Comparison of ENCODE assay signal across 23 cellular contexts in the genomic region with DNA sequence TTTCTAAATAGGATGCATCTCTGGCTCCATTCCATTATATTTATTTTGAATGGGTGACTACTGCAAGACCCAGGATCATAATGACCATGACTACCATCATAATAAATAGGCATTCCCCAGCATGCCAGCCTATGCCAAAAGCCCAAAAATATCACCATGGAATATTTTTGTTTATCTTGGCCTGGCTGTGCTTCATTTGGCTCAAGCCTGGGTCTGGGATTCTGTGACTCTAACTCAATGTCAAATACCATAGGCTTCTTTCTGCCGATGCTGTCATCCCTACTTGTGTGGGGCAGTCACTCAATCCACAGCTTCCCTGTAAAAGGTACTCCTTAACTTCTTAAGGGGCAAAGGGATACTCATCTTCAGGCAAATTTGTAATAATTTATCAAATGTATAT.
"Had no signal": no experiment of that assay in that cellular context is flagged by ENCODE, and none has a peak within 500 bp of the region (broad histone marks: within the 10 kb centered on the region; RNA-seq: fewer than 3 reads in every experiment).

No MANE protein-coding gene starts in this region.

- H3K27ac ChIP-seq: ascending aorta, epithelial cell of prostate, left lung, prostate gland, right lobe of liver, stomach, thyroid gland had no signal

- H3K4me1 ChIP-seq: left lung, prostate gland, right lobe of liver, stomach, thyroid gland had no signal

- H3K27me3 ChIP-seq: ascending aorta, left lung, right lobe of liver, stomach, thyroid gland had no signal

- H3K9me3 ChIP-seq: ascending aorta, left lung, prostate gland, right lobe of liver, stomach, thyroid gland had no signal

- H3K36me3 ChIP-seq: ascending aorta, left lung, prostate gland, right lobe of liver, stomach, thyroid gland had no signal

- H3K4me3 Mint-ChIP-seq: activated CD4-positive, alpha-beta T cell treated with anti-CD3 and anti-CD28 coated beads, Interleukin-2, amount 10 ng/mL, durations not matched to agents 7 days and 5 days; activated CD8-positive, alpha-beta T cell treated with anti-CD3 and anti-CD28 coated beads, Interleukin-2, amount 10 ng/mL, durations not matched to agents 7 days and 5 days; activated T-cell treated with anti-CD3 and anti-CD28 coated beads, Interleukin-2, amount 50 U/mL, for 24 hours; endodermal cell; memory B cell; naive B cell; neural crest cell; stimulated activated effector memory CD8-positive, alpha-beta T cell treated with anti-CD3 and anti-CD28 coated beads, Interleukin-12 subunit alpha, Interleukin-12 subunit beta, amount 100 ng/mL, for 72 hours had no signal

- DNase-seq: activated CD4-positive, alpha-beta T cell treated with anti-CD3 and anti-CD28 coated beads, Interleukin-2, amount 10 ng/mL, durations not matched to agents 7 days and 5 days; activated CD8-positive, alpha-beta T cell treated with anti-CD3 and anti-CD28 coated beads, Interleukin-2, amount 10 ng/mL, durations not matched to agents 7 days and 5 days; activated naive CD4-positive, alpha-beta T cell treated with anti-CD3 and anti-CD28 coated beads, Interleukin-2, amount 50 U/mL, for 16 hours; activated T-cell treated with anti-CD3 and anti-CD28 coated beads, Interleukin-2, amount 50 U/mL, for 24 hours; caudate nucleus; endodermal cell; foreskin melanocyte; glutamatergic neuron; kidney; left lung; naive B cell; right lobe of liver; stimulated activated CD4-positive, alpha-beta T cell treated with anti-CD3 and anti-CD28 coated beads, Interleukin-4, amount 100 ng/mL, for 24 hours; stomach; T1000; thyroid gland had no signal

- H3K27ac Mint-ChIP-seq: activated CD4-positive, alpha-beta T cell treated with anti-CD3 and anti-CD28 coated beads, Interleukin-2, amount 10 ng/mL, durations not matched to agents 7 days and 5 days; activated CD8-positive, alpha-beta T cell treated with anti-CD3 and anti-CD28 coated beads, Interleukin-2, amount 10 ng/mL, durations not matched to agents 7 days and 5 days; activated T-cell treated with anti-CD3 and anti-CD28 coated beads, Interleukin-2, amount 50 U/mL, for 24 hours; endodermal cell; memory B cell; naive B cell; stimulated activated effector memory CD8-positive, alpha-beta T cell treated with anti-CD3 and anti-CD28 coated beads, Interleukin-12 subunit alpha, Interleukin-12 subunit beta, amount 100 ng/mL, for 72 hours had no signal

- ATAC-seq: activated CD4-positive, CD25-positive, alpha-beta regulatory T cell treated with anti-CD3 and anti-CD28 coated beads, Interleukin-2, amount 50 U/mL, for 24 hours; activated CD8-positive, alpha-beta T cell treated with anti-CD3 and anti-CD28 coated beads, Interleukin-2, amount 10 ng/mL, durations not matched to agents 7 days and 5 days; left lung; right lobe of liver; stimulated activated effector memory CD8-positive, alpha-beta T cell treated with anti-CD3 and anti-CD28 coated beads, Interleukin-12 subunit alpha, Interleukin-12 subunit beta, amount 100 ng/mL, for 72 hours had no signal

- H3K9me3 Mint-ChIP-seq: activated CD4-positive, alpha-beta T cell treated with anti-CD3 and anti-CD28 coated beads, Interleukin-2, amount 10 ng/mL, durations not matched to agents 7 days and 5 days; activated T-cell treated with anti-CD3 and anti-CD28 coated beads, Interleukin-2, amount 50 U/mL, for 24 hours; endodermal cell; naive B cell; neural crest cell; stimulated activated effector memory CD8-positive, alpha-beta T cell treated with anti-CD3 and anti-CD28 coated beads, Interleukin-12 subunit alpha, Interleukin-12 subunit beta, amount 100 ng/mL, for 72 hours had no signal

- H3K36me3 Mint-ChIP-seq: memory B cell; naive B cell; stimulated activated effector memory CD8-positive, alpha-beta T cell treated with anti-CD3 and anti-CD28 coated beads, Interleukin-12 subunit alpha, Interleukin-12 subunit beta, amount 100 ng/mL, for 72 hours had no signal

- H3K4me1 Mint-ChIP-seq: activated CD4-positive, alpha-beta T cell treated with anti-CD3 and anti-CD28 coated beads, Interleukin-2, amount 10 ng/mL, durations not matched to agents 7 days and 5 days; endodermal cell; memory B cell; naive B cell; neural crest cell; stimulated activated effector memory CD8-positive, alpha-beta T cell treated with anti-CD3 and anti-CD28 coated beads, Interleukin-12 subunit alpha, Interleukin-12 subunit beta, amount 100 ng/mL, for 72 hours had no signal

- H3K4me3 ChIP-seq: ascending aorta, left lung, prostate gland, right lobe of liver, stomach, thyroid gland had no signal

- H3K27me3 Mint-ChIP-seq: activated CD4-positive, alpha-beta T cell treated with anti-CD3 and anti-CD28 coated beads, Interleukin-2, amount 10 ng/mL, durations not matched to agents 7 days and 5 days; activated T-cell treated with anti-CD3 and anti-CD28 coated beads, Interleukin-2, amount 50 U/mL, for 24 hours; memory B cell; naive B cell had no signal
